ENCODE assay signal across 13 cellular contexts in the genomic region with DNA sequence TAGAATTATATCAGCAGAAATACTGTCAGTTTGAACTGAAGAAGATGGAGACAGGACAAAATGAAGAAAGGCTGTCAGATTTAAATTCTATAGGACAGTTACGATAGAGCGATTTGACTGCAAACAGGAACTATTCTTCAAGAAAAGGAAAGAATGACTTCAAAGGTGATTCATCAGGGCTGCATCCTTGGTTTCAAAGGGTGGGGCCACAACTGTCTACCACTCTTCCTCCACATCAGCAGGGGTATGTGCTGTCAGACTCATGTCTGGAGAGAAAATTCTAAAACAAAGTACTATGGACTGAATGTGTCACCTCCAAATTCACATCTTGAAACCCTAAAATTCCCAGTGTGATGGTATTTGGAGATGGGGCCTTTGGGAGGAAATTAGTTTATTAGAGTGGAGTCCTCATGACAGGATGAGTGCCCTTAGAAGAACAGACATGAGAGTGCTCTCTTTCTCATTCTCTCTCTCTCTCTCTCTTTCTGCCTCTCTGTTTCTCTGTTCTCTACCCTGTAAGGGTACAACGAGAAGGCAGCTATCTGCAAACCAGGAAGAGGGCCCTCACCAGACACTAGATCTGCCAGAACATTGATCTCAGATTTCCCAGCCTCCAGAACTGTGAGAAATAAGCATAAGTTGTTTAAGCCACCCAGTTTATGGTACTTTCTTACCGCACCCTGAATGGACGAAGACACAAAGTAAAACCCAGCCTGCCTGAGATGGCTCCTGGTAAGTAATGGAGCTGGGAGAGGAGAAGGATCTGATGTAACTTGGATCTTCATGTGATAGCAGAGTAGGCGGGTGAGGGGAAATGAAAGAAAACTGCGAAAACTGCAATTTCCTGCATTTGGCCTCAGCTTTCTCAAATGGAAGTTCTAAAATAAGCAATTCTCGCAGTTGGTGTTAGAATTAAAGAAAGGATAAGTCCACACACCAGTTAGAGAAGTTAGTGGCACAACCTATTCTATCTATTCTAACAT.
DNase-seq lines count a peak whose midpoint lies in the region; FAIRE-seq lines count a peak whose summit lies in the region.
"Had no signal": no experiment of that assay in that cellular context is flagged by ENCODE, and none has a peak within 500 bp of the region (broad histone marks: within the 10 kb centered on the region; RNA-seq: fewer than 3 reads in every experiment).

No MANE protein-coding gene starts in this region.

- no peak for FAIRE-seq in urothelium cell line (lab: Jason Lieb, UNC)

- H3K27ac Mint-ChIP-seq in T-helper 1 cell treated with Interleukin-12 subunit alpha and Interleukin-12 subunit beta and Interleukin-4 antibody, amounts not matched to agents 30 μg/mL and 1 μg/mL, for 36 hours: peak overlapping the region; percentile 47

- H3K27me3 Mint-ChIP-seq in T-helper 1 cell treated with Interleukin-12 subunit alpha and Interleukin-12 subunit beta and Interleukin-4 antibody, amounts not matched to agents 30 μg/mL and 1 μg/mL, for 36 hours (ENCODE audit: low read depth): peaks cover 6% of the 10 kb centered on the region

- H3K4me3 Mint-ChIP-seq in T-helper 1 cell treated with Interleukin-12 subunit alpha and Interleukin-12 subunit beta and Interleukin-4 antibody, amounts not matched to agents 30 μg/mL and 1 μg/mL, for 36 hours: no peak overlapping the region

- H3K4me1 Mint-ChIP-seq in T-helper 1 cell treated with Interleukin-12 subunit alpha and Interleukin-12 subunit beta and Interleukin-4 antibody, amounts not matched to agents 30 μg/mL and 1 μg/mL, for 36 hours (ENCODE audit: low read depth): peaks cover 15% of the 10 kb centered on the region

- H3K9me3 Mint-ChIP-seq in T-helper 1 cell treated with Interleukin-12 subunit alpha and Interleukin-12 subunit beta and Interleukin-4 antibody, amounts not matched to agents 30 μg/mL and 1 μg/mL, for 36 hours: no peaks in the 10 kb centered on the region

- H3K36me3 Mint-ChIP-seq in T-helper 1 cell treated with Interleukin-12 subunit alpha and Interleukin-12 subunit beta and Interleukin-4 antibody, amounts not matched to agents 30 μg/mL and 1 μg/mL, for 36 hours (ENCODE audit: low read depth): no peaks in the 10 kb centered on the region

- DNase-seq in stimulated activated CD4-positive, alpha-beta T cell treated with anti-CD3 and anti-CD28 coated beads, Interleukin-1b, Interleukin-23, amount 100 ng/mL, for 48 hours: peak; percentile 14
- no peak for DNase-seq in stimulated activated CD4-positive, alpha-beta T cell treated with anti-CD3 and anti-CD28 coated beads, Interleukin-2, amount 100 ng/mL, for 48 hours
- DNase-seq in iris pigment epithelial cell (ENCODE audit: low read depth) (peak; percentile 30), urothelium cell line (ENCODE audit: low spot score) (peak; percentile 37), NCI-H2029 treated with DMSO at 0.1 percent for 48 hours (lab: John Stamatoyannopoulos, UW) (no peak), NCI-H2171 treated with DMSO at 0.1 percent for 48 hours (lab: John Stamatoyannopoulos, UW) (no peak)
- no peak for DNase-seq in activated CD8-positive, alpha-beta memory T cell treated with anti-CD3 and anti-CD28 coated beads, Interleukin-2, amount 50 U/mL, for 48 hours
- DNase-seq: effector memory CD4-positive, alpha-beta T cell; EL; head of caudate nucleus; ovary; T-helper 9 cell had no signal

Comparison
In these comparisons a context has a peak if more than half of its experiments do, and no peak if none do; other contexts are left out.
1. DNase-seq: peak in stimulated activated CD4-positive, alpha-beta T cell treated with anti-CD3 and anti-CD28 coated beads, Interleukin-1b, Interleukin-23, amount 100 ng/mL, for 48 hours (single experiment), iris pigment epithelial cell (single experiment) and urothelium cell line (single experiment); none in stimulated activated CD4-positive, alpha-beta T cell treated with anti-CD3 and anti-CD28 coated beads, Interleukin-2, amount 100 ng/mL, for 48 hours (0 of 2), NCI-H2029 treated with DMSO at 0.1 percent for 48 hours (single experiment), activated CD8-positive, alpha-beta memory T cell treated with anti-CD3 and anti-CD28 coated beads, Interleukin-2, amount 50 U/mL, for 48 hours (single experiment) and NCI-H2171 treated with DMSO at 0.1 percent for 48 hours (single experiment).